ENCODE assay signal across 30 cellular contexts in the genomic region with DNA sequence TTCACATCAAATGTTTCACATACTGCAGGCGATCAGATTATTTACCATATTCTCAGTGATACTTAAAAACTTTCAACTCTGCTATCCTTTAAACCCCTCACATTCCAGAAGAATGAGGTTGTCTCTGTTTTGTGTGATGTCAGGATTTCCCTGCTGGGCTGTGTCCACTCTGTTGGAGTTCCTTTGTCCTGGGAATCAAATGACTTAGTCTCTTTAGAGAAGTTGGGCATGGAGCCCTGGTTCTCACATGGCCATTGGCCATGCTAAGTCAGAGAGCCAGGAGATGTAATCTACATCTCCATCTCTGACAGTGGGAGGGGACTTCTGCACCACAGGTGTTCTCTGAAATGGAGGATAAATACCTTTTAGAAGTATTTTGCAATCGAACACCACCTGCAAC.
DNase-seq lines count a peak whose midpoint lies in the region; ATAC-seq, FAIRE-seq and TF ChIP-seq lines count a peak whose summit lies in the region.
"Had no signal": no experiment of that assay in that cellular context is flagged by ENCODE, and none has a peak within 500 bp of the region (broad histone marks: within the 10 kb centered on the region; RNA-seq: fewer than 3 reads in every experiment).

No MANE protein-coding gene starts in this region.

- no peaks in the 10 kb centered on the region for H4K20me1 ChIP-seq in PC-3 (ENCODE audit: low read length)

- H3K36me3 Mint-ChIP-seq in endodermal cell (ENCODE audit: low read depth), result no peaks in the 10 kb centered on the region
- H3K36me3 Mint-ChIP-seq: activated naive CD8-positive, alpha-beta T cell treated with anti-CD3 and anti-CD28 coated beads, Interleukin-2, amount 10 ng/mL, durations not matched to agents 7 days and 5 days; CD8-positive, alpha-beta memory T cell; immature natural killer cell; memory B cell had no signal

- 50 to 59% methylated on average over 1 to 2 of the region's 2 CpGs for WGBS in endodermal cell (ENCODE audit: insufficient coverage in 1 of 2, insufficient read length in 1 of 2), 2 experiments

- no peaks in the 10 kb centered on the region for H3K27me3 Mint-ChIP-seq in endodermal cell (ENCODE audit: insufficient read depth)
- H3K27me3 Mint-ChIP-seq: activated naive CD8-positive, alpha-beta T cell treated with anti-CD3 and anti-CD28 coated beads, Interleukin-2, amount 10 ng/mL, durations not matched to agents 7 days and 5 days; dendritic cell treated with granulocyte-macrophage colony-stimulating factor and Interleukin-4, amounts not matched to agents 40 ng/mL and 50 ng/mL, for 4 days had no signal

- no peak overlapping the region for H3K4me3 ChIP-seq in NT2/D1 (ENCODE audit: insufficient read length, low read depth)
- no peak overlapping the region for H3K4me3 ChIP-seq in endodermal cell (ENCODE audit: low read length)
- H3K4me3 ChIP-seq in PC-3 (ENCODE audit: low read length), result no peak overlapping the region
- H3K4me3 ChIP-seq in Peyer's patch, result no peak overlapping the region
- H3K4me3 ChIP-seq: GM23248, thyroid gland, vagina had no signal

- no peak overlapping the region for H3K4me3 Mint-ChIP-seq in endodermal cell
- H3K4me3 Mint-ChIP-seq: activated naive CD8-positive, alpha-beta T cell treated with anti-CD3 and anti-CD28 coated beads, Interleukin-2, amount 10 ng/mL, durations not matched to agents 7 days and 5 days; CD8-positive, alpha-beta memory T cell; dendritic cell treated with granulocyte-macrophage colony-stimulating factor and Interleukin-4, amounts not matched to agents 40 ng/mL and 50 ng/mL, for 4 days; immature natural killer cell; memory B cell had no signal

- H3K9me3 Mint-ChIP-seq in endodermal cell, result peaks cover 7% of the 10 kb centered on the region
- H3K9me3 Mint-ChIP-seq: activated naive CD8-positive, alpha-beta T cell treated with anti-CD3 and anti-CD28 coated beads, Interleukin-2, amount 10 ng/mL, durations not matched to agents 7 days and 5 days; CD8-positive, alpha-beta memory T cell; dendritic cell treated with granulocyte-macrophage colony-stimulating factor and Interleukin-4, amounts not matched to agents 40 ng/mL and 50 ng/mL, for 4 days; immature natural killer cell; memory B cell had no signal

- no peak overlapping the region for H3K4me2 ChIP-seq in PC-3 (ENCODE audit: low read length)

- CTCF ChIA-PET in PC-3 (lab: Charles Lee), result no interaction called here

- no peaks in the 10 kb centered on the region for H3K27me3 ChIP-seq in NT2/D1 (ENCODE audit: insufficient read depth, insufficient read length)
- H3K27me3 ChIP-seq in endodermal cell (ENCODE audit: control insufficient read depth, insufficient read depth, low read length, poor library complexity, severe bottlenecking), result no peaks in the 10 kb centered on the region
- H3K27me3 ChIP-seq in PC-3 (ENCODE audit: low read length), result no peaks in the 10 kb centered on the region
- H3K27me3 ChIP-seq in Peyer's patch, result no peaks in the 10 kb centered on the region
- H3K27me3 ChIP-seq: thyroid gland, vagina had no signal

- no peak overlapping the region for H3K27ac Mint-ChIP-seq in endodermal cell
- H3K27ac Mint-ChIP-seq: activated naive CD8-positive, alpha-beta T cell treated with anti-CD3 and anti-CD28 coated beads, Interleukin-2, amount 10 ng/mL, durations not matched to agents 7 days and 5 days; CD8-positive, alpha-beta memory T cell; dendritic cell treated with granulocyte-macrophage colony-stimulating factor and Interleukin-4, amounts not matched to agents 40 ng/mL and 50 ng/mL, for 4 days; immature natural killer cell; memory B cell had no signal

- DNase-seq in NT2/D1 (ENCODE audit: low read depth, low spot score) (peak; percentile 66), endodermal cell (peak; percentile 67), medulla oblongata (ENCODE audit: extremely low spot score) (peak; percentile 68), urothelium cell line (ENCODE audit: low spot score) (peak; percentile 21), PC-3 (no peak), Peyer's patch (no peak), NCI-H524 treated with DMSO at 0.1 percent for 48 hours (lab: John Stamatoyannopoulos, UW) (no peak)
- DNase-seq: activated gamma-delta T cell treated with Interleukin-2 at 50 U/mL for 16 hours; activated naive CD8-positive, alpha-beta T cell treated with anti-CD3 and anti-CD28 coated beads, Interleukin-2, amount 10 ng/mL, durations not matched to agents 7 days and 5 days; activated T-cell treated with anti-CD3 and anti-CD28 coated beads, Interleukin-2, amount 50 U/mL, for 48 hours; aorta; CD8-positive, alpha-beta memory T cell; central memory CD4-positive, alpha-beta T cell; GM23248; immature natural killer cell; KBM-7; MM.1S; NCI-H2029; NCI-H69; right cardiac atrium; stimulated activated CD4-positive, alpha-beta T cell treated with anti-CD3 and anti-CD28 coated beads, Interleukin-12 subunit alpha, Interleukin-12 subunit beta, amount 100 ng/mL, for 4 hours; stimulated activated CD4-positive, alpha-beta T cell treated with anti-CD3 and anti-CD28 coated beads, Interleukin-2, amount 100 ng/mL, for 48 hours; T-helper 1 cell; thyroid gland had no signal

- no peaks in the 10 kb centered on the region for H3K9me2 ChIP-seq in PC-3 (replicated peaks; ENCODE audit: low read length)

- H3K4me1 ChIP-seq in NT2/D1 (ENCODE audit: insufficient read depth, insufficient read length) (no peaks in the 10 kb centered on the region), endodermal cell (ENCODE audit: control insufficient read depth, insufficient read depth, low read length) (no peaks in the 10 kb centered on the region), PC-3 (ENCODE audit: insufficient read depth, low read length) (no peaks in the 10 kb centered on the region), Peyer's patch (no peaks in the 10 kb centered on the region)
- H3K4me1 ChIP-seq: parathyroid adenoma, thyroid gland had no signal

- no peak overlapping the region for H2AFZ ChIP-seq in PC-3 (ENCODE audit: low read length)
- H2AFZ ChIP-seq: GM23248, parathyroid adenoma had no signal

- no peaks in the 10 kb centered on the region for H3K79me2 ChIP-seq in PC-3 (ENCODE audit: low read length)
- H3K79me2 ChIP-seq: parathyroid adenoma had no signal

- H3K4me1 Mint-ChIP-seq in endodermal cell, result peaks cover 13% of the 10 kb centered on the region
- H3K4me1 Mint-ChIP-seq: activated naive CD8-positive, alpha-beta T cell treated with anti-CD3 and anti-CD28 coated beads, Interleukin-2, amount 10 ng/mL, durations not matched to agents 7 days and 5 days; CD8-positive, alpha-beta memory T cell; immature natural killer cell; memory B cell had no signal

- no peaks in the 10 kb centered on the region for H3F3A ChIP-seq in PC-3 (ENCODE audit: low read length, unreplicated experiment)

- POLR2A ChIA-PET in PC-3 (lab: Charles Lee; ENCODE audit: unreplicated experiment), result no interaction called here

- BruUV-seq in PC-3 (replicated peaks; lab: Mats Ljungman, UMichigan), result no TSS peak

- no peak for ATAC-seq in PC-3
- ATAC-seq: right cardiac atrium had no signal

- TF ChIP-seq CTCF in endodermal cell (conservative IDR thresholded peaks at IDR 0.05), result no peak
- no peak for TF ChIP-seq CTCF in PC-3 (conservative IDR thresholded peaks at IDR 0.05; ENCODE audit: low read depth, low read length)
- no peak for TF ChIP-seq CTCF in Peyer's patch (IDR thresholded peaks at IDR 0.05)

- H3K9me3 ChIP-seq in NT2/D1 (ENCODE audit: insufficient read depth, low read length) (peaks cover 16% of the 10 kb centered on the region; the same call in 1 of the 2 replicates), endodermal cell (ENCODE audit: control insufficient read depth, low read length) (peaks cover 12% of the 10 kb centered on the region), PC-3 (ENCODE audit: low read length) (no peaks in the 10 kb centered on the region), Peyer's patch (no peaks in the 10 kb centered on the region)
- H3K9me3 ChIP-seq: thyroid gland, vagina had no signal

- H3K36me3 ChIP-seq in NT2/D1 (ENCODE audit: insufficient read depth, insufficient read length, low read length) (no peaks in the 10 kb centered on the region), endodermal cell (ENCODE audit: control insufficient read depth, insufficient read depth, low read length) (no peaks in the 10 kb centered on the region), PC-3 (ENCODE audit: low read depth, low read length) (no peaks in the 10 kb centered on the region), Peyer's patch (no peaks in the 10 kb centered on the region)
- H3K36me3 ChIP-seq: thyroid gland, vagina had no signal

- intact Hi-C loops in PC-3 (cut with micrococcal nuclease), result no loop called here

- H3K9ac ChIP-seq in NT2/D1 (ENCODE audit: insufficient read length, low read depth) (no peak overlapping the region), endodermal cell (ENCODE audit: extremely low read depth, low read length, poor library complexity, severe bottlenecking) (no peak overlapping the region), PC-3 (ENCODE audit: low read length) (no peak overlapping the region)
- H3K9ac ChIP-seq: GM23248, parathyroid adenoma had no signal

- TF ChIP-seq POLR2A in Peyer's patch (IDR thresholded peaks at IDR 0.05), result no peak

- H3K27ac ChIP-seq in endodermal cell (ENCODE audit: low read depth, low read length) (no peak overlapping the region), PC-3 (ENCODE audit: low read length) (no peak overlapping the region), Peyer's patch (no peak overlapping the region)
- H3K27ac ChIP-seq: GM23248, parathyroid adenoma, thyroid gland, vagina had no signal

- no peak for FAIRE-seq in urothelium cell line (lab: Jason Lieb, UNC)
- FAIRE-seq: frontal cortex, HTR-8/SVneo had no signal

Comparison
In these comparisons a context has a peak if more than half of its experiments do, and no peak if none do; other contexts are left out.
1. DNase-seq: peak in NT2/D1 (single experiment), endodermal cell (single experiment), medulla oblongata (single experiment) and urothelium cell line (single experiment); none in PC-3 (single experiment), Peyer's patch (0 of 3) and NCI-H524 treated with DMSO at 0.1 percent for 48 hours (single experiment).